In the genomic region with DNA sequence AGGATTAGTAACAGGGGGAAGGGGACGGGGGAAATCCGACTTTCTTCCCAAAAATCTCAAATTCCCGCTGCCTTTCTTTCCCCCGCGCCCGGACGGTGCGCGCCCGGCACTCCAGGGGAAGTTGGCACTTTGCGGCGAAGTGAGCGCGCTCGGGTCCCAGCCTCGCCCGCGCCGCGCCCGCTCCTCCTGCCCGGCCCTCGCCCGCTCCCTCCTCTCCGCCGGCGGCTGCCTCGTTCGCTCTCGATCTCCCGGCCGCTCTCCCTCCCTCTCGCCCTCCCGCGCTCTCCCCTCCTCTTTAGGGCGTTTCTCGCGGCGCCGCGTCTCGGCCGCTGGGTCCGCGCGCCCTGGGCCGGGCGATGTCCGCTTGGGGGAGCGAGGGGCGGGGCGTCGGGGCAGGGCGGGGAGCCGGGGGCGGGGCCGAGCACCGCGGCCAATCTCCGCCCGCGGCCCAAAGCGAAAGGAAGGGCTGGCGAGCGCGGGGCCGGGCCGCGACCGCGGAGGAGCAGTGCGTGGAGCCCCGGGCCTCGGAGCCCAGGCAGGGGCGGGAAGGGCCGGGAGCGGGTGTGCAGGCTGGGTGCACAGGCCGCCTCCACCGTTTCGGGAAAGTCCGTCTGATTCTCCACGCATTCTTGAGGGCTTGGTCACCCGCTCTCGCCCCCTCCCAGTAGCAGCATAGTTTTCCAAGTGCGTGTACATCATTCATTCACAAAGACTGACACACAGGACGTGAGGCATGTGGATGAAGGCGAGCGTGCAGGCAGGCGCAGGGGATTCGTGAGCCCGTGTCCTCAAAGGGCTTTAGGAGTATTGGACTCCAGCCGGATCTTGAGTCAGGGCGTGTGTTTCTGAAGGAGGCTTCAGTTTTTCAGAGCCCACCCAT, we compare ENCODE assay signal across 8 cellular contexts.
DNase-seq lines count a peak whose midpoint lies in the region; ATAC-seq and TF ChIP-seq lines count a peak whose summit lies in the region.

No MANE protein-coding gene starts in this region.

- H3K27ac ChIP-seq in DND-41 (ENCODE audit: low read length) (peak overlapping the region; percentile 93), RWPE1 (peak overlapping the region; percentile 96)

- ATAC-seq in DND-41 (ENCODE audit: insufficient read depth, low read depth) (peak; percentile 78), GM21723 (IDR thresholded peaks at IDR 0.05; ENCODE audit: unreplicated experiment) (peak; percentile 81)
- peak; percentile 79 for ATAC-seq in stimulated activated naive CD8-positive, alpha-beta T cell treated with anti-CD3 and anti-CD28 coated beads, Interleukin-15, Interleukin-2, amounts not matched to agents 100 U/mL and 50 U/mL, for 24 hours

- POLR2A ChIA-PET in RWPE1 (lab: Yijun Ruan, JAX; ENCODE audit: low non-redundant PET), result interaction anchor here (0.7 kb wide), 1 partner anchor 15 kb away, joined by 8 read pairs; no protein-coding TSS in a partner anchor

- H3K4me1 ChIP-seq in DND-41 (ENCODE audit: insufficient read depth, low read length), result peaks cover 85% of the 10 kb centered on the region

- H2AFZ ChIP-seq in DND-41 (ENCODE audit: low read depth, low read length), result peak overlapping the region; percentile 61

- H3K79me2 ChIP-seq in DND-41 (ENCODE audit: insufficient read depth, low read length), result peaks cover 57% of the 10 kb centered on the region

- H3K27me3 Mint-ChIP-seq in nephron progenitor cell (ENCODE audit: low read depth, poor library complexity), result peaks cover 47% of the 10 kb centered on the region

- H3K4me1 Mint-ChIP-seq in nephron progenitor cell, result peaks cover 78% of the 10 kb centered on the region

- no peaks in the 10 kb centered on the region for H3K9me3 Mint-ChIP-seq in nephron progenitor cell

- H3K4me3 ChIP-seq in DND-41 (ENCODE audit: low read depth in 1 of 2, low read length in 2 of 2), result peak overlapping the region; percentile 81 to 87
- peak overlapping the region; percentile 79 for H3K4me3 ChIP-seq in fibroblast of villous mesenchyme (ENCODE audit: low read depth, low read length)

- no peaks in the 10 kb centered on the region for H3K9me3 ChIP-seq in DND-41 (ENCODE audit: insufficient read depth, low read length, severe bottlenecking)

- H4K20me1 ChIP-seq in DND-41 (ENCODE audit: insufficient read depth, low read length), result peaks cover 33% of the 10 kb centered on the region

- H3K9ac ChIP-seq in DND-41 (ENCODE audit: low read depth, low read length), result peak overlapping the region; percentile 66

- in situ Hi-C loops in KBM-7 (cut with MboI; ENCODE audit: low pct_unique_long_range_greater_than_20kb, low sequenced_read_pairs), result no loop called here

- no peaks in the 10 kb centered on the region for H3K27me3 ChIP-seq in DND-41 (ENCODE audit: insufficient read depth, low read length, poor library complexity)

- H3K36me3 Mint-ChIP-seq in nephron progenitor cell (ENCODE audit: low read depth), result peaks cover 3% of the 10 kb centered on the region

- H3K4me3 Mint-ChIP-seq in nephron progenitor cell, result peak overlapping the region; percentile 91

- H3K4me2 ChIP-seq in DND-41 (ENCODE audit: insufficient read depth, low read length), result peak overlapping the region; percentile 78

- peak overlapping the region; percentile 46 for H3K27ac Mint-ChIP-seq in nephron progenitor cell

- TF ChIP-seq CTCF in DND-41 (IDR thresholded peaks at IDR 0.05; ENCODE audit: borderline replicate concordance, extremely low read depth, low read length, poor library complexity, severe bottlenecking), result no peak
- no peak for TF ChIP-seq CTCF in RWPE1 (conservative IDR thresholded peaks at IDR 0.05; ENCODE audit: low read depth)
- TF ChIP-seq CTCF in fibroblast of villous mesenchyme (IDR thresholded peaks at IDR 0.05; ENCODE audit: insufficient read depth, low read depth, low read length), result no peak
- TF ChIP-seq CTCF in nephron progenitor cell (IDR thresholded peaks at IDR 0.05), result no peak

- CTCF ChIA-PET in RWPE1 (lab: Yijun Ruan, JAX), result interaction anchor here (0.5 to 1.0 kb wide), 3 partner anchors 10 to 155 kb away, joined by 3 to 5 read pairs (median 4); no protein-coding TSS in a partner anchor

- peak; percentile 89 for DNase-seq in DND-41
- DNase-seq in KBM-7, result peak; percentile 73
- peak; percentile 91 for DNase-seq in RWPE1 (ENCODE audit: low spot score)
- DNase-seq in activated effector memory CD4-positive, alpha-beta T cell treated with anti-CD3 and anti-CD28 coated beads, Interleukin-2, amount 50 U/mL, for 16 hours, result peak; percentile 96
- DNase-seq in fibroblast of villous mesenchyme (ENCODE audit: low read depth), result peak; percentile 95
- peak; percentile 94 for DNase-seq in nephron progenitor cell
- DNase-seq in stimulated activated naive CD8-positive, alpha-beta T cell treated with anti-CD3 and anti-CD28 coated beads, Interleukin-15, Interleukin-2, amounts not matched to agents 100 U/mL and 50 U/mL, for 24 hours, result peak; percentile 94

- peaks cover 17% of the 10 kb centered on the region for H3K36me3 ChIP-seq in DND-41 (ENCODE audit: insufficient read depth, low read length)

Comparison
In these comparisons a context has a peak if more than half of its experiments do, and no peak if none do; other contexts are left out.
1. Peak in every context shown above with its lines: DNase-seq, ATAC-seq, H3K4me3 ChIP-seq and H3K27ac ChIP-seq.